8 cellular contexts compared by ENCODE assay signal in genomic region chr1:166910396-166910994, GRCh38. TPM values are rescaled to one million over a fixed set of nuclear protein-coding genes. Genes with fewer than 3 reads are reported as not detected.
DNase-seq lines count a peak whose midpoint lies in the region; ATAC-seq and TF ChIP-seq lines count a peak whose summit lies in the region.

No MANE protein-coding gene starts in this region.

- 0% methylated on average over 1 of the region's 1 CpG for WGBS in transverse colon (ENCODE audit: low coverage in 1 of 2), 2 donors

- no peak overlapping the region for H3K4me2 ChIP-seq in GM23338

- peak; percentile 97 for ATAC-seq in GM23338
- ATAC-seq in activated T-cell treated with anti-CD3 and anti-CD28 coated beads, Interleukin-2, amount 50 U/mL, for 4 hours = peak; percentile 98 to 99

- no peak for TF ChIP-seq EP300 in transverse colon (IDR thresholded peaks at IDR 0.05; ENCODE audit: low read depth)

- H3K36me3 Mint-ChIP-seq in GM23338 (ENCODE audit: low read depth) = peaks cover 22% of the 10 kb centered on the region; the same call in 2 of the 3 replicates
- no peaks in the 10 kb centered on the region for H3K36me3 Mint-ChIP-seq in activated T-cell treated with anti-CD3 and anti-CD28 coated beads, Interleukin-2, amount 50 U/mL, for 4 hours (ENCODE audit: insufficient read depth)

- no peaks in the 10 kb centered on the region for H3K27me3 ChIP-seq in GM23338 (ENCODE audit: insufficient read depth)
- no peaks in the 10 kb centered on the region for H3K27me3 ChIP-seq in Peyer's patch
- no peaks in the 10 kb centered on the region for H3K27me3 ChIP-seq in transverse colon

- peak; percentile 74 for DNase-seq in ELF-1 (ENCODE audit: low read depth, low spot score)
- DNase-seq in GM23338 (ENCODE audit: low spot score) = peak; percentile 89
- DNase-seq in LHCN-M2 (ENCODE audit: low read depth) = peak; percentile 77
- peak in 2 of 3 donors; percentile 69 to 93 for DNase-seq in Peyer's patch
- DNase-seq in activated T-cell treated with anti-CD3 and anti-CD28 coated beads, Interleukin-2, amount 50 U/mL, for 4 hours = peak; percentile 68
- peak; percentile 63 for DNase-seq in fibroblast of peridontal ligament (ENCODE audit: extremely low read depth)
- DNase-seq in non-pigmented ciliary epithelial cell (ENCODE audit: low read depth) = peak; percentile 90
- peak; percentile 85 for DNase-seq in transverse colon

- H3K27me3 Mint-ChIP-seq in GM23338 (ENCODE audit: insufficient read depth, low read depth, poor library complexity) = peaks cover 3% of the 10 kb centered on the region
- H3K27me3 Mint-ChIP-seq in activated T-cell treated with anti-CD3 and anti-CD28 coated beads, Interleukin-2, amount 50 U/mL, for 4 hours (ENCODE audit: low read depth) = no peaks in the 10 kb centered on the region

- H3K4me1 ChIP-seq in GM23338 (ENCODE audit: insufficient read depth) = no peaks in the 10 kb centered on the region
- no peaks in the 10 kb centered on the region for H3K4me1 ChIP-seq in Peyer's patch
- H3K4me1 ChIP-seq in transverse colon = peaks cover 0 to 4% (median 0%) of the 10 kb centered on the region in 4 donors

- no peak overlapping the region for H3K27ac ChIP-seq in GM23338 (ENCODE audit: low read depth)
- H3K27ac ChIP-seq in Peyer's patch = no peak overlapping the region
- no peak overlapping the region for H3K27ac ChIP-seq in transverse colon

- H3K4me1 Mint-ChIP-seq in GM23338 = no peaks in the 10 kb centered on the region
- peaks cover 6% of the 10 kb centered on the region for H3K4me1 Mint-ChIP-seq in activated T-cell treated with anti-CD3 and anti-CD28 coated beads, Interleukin-2, amount 50 U/mL, for 4 hours (ENCODE audit: low read depth)

- H3K4me3 ChIP-seq in GM23338 (no peak overlapping the region), Peyer's patch (no peak overlapping the region), transverse colon (no peak overlapping the region)

- H3K9me3 ChIP-seq in Peyer's patch (no peaks in the 10 kb centered on the region), transverse colon (no peaks in the 10 kb centered on the region)

- H3K9me3 Mint-ChIP-seq in GM23338 = peaks cover 22% of the 10 kb centered on the region
- no peaks in the 10 kb centered on the region for H3K9me3 Mint-ChIP-seq in activated T-cell treated with anti-CD3 and anti-CD28 coated beads, Interleukin-2, amount 50 U/mL, for 4 hours

- no peak for TF ChIP-seq POLR2A in Peyer's patch (IDR thresholded peaks at IDR 0.05)
- TF ChIP-seq POLR2A in transverse colon (IDR thresholded peaks at IDR 0.05) = no peak

- H3F3A ChIP-seq in GM23338 (replicated peaks; ENCODE audit: low read depth) = no peaks in the 10 kb centered on the region

- in situ Hi-C loops in transverse colon (cut with MboI; ENCODE audit: low pct_ligation_motif_present in 1 of 4, low pct_unique_long_range_greater_than_20kb in 1 of 4, low sequenced_read_pairs in 3 of 4) = loop anchor here in 2 of 4 donors (5.0 to 10.0 kb wide), 2 partner anchors 152 to 534 kb away; no protein-coding TSS in a partner anchor

- H4K20me1 ChIP-seq in GM23338 (replicated peaks; ENCODE audit: insufficient read depth) = no peaks in the 10 kb centered on the region

- H3K4me3 Mint-ChIP-seq in GM23338 = no peak overlapping the region
- no peak overlapping the region for H3K4me3 Mint-ChIP-seq in activated T-cell treated with anti-CD3 and anti-CD28 coated beads, Interleukin-2, amount 50 U/mL, for 4 hours

- H3K27ac Mint-ChIP-seq in GM23338 = peak overlapping the region; percentile 62

- H3K9me2 ChIP-seq in GM23338 (ENCODE audit: insufficient read depth) = no peaks in the 10 kb centered on the region

- TF ChIP-seq CTCF in GM23338 (conservative IDR thresholded peaks at IDR 0.05; ENCODE audit: low read depth in 2 of 2) (peak; percentile 90 to 98), Peyer's patch (IDR thresholded peaks at IDR 0.05) (peak; percentile 38 to 95 (median 82)), transverse colon (IDR thresholded peaks at IDR 0.05) (peak; percentile 64 to 85 (median 70))

- H2AFZ ChIP-seq in GM23338 = no peak overlapping the region

- H3K79me2 ChIP-seq in GM23338 (replicated peaks; ENCODE audit: insufficient read depth) = no peaks in the 10 kb centered on the region

- 0 out of 2 replicates have a peak, but pooled peaks cover 3% of the 10 kb centered on the region for H3K36me3 ChIP-seq in GM23338 (ENCODE audit: insufficient read depth)
- H3K36me3 ChIP-seq in Peyer's patch = no peaks in the 10 kb centered on the region
- no peaks in the 10 kb centered on the region for H3K36me3 ChIP-seq in transverse colon

- intact Hi-C loops in transverse colon (cut with DNase I; ENCODE audit: low total_unique reads) = no loop called here

TF ChIP-seq in GM23338, 12 proteins besides CTCF, POLR2A, EP300 and RAD21 (continues in another document):
- no peak for TF ChIP-seq EZH2 (IDR thresholded peaks at IDR 0.05; ENCODE audit: low read depth, unreplicated experiment)
- TF ChIP-seq JUNB (IDR thresholded peaks at IDR 0.05; ENCODE audit: unreplicated experiment) = no peak
- TF ChIP-seq NANOG (IDR thresholded peaks at IDR 0.05; ENCODE audit: borderline replicate concordance) = no peak
- TF ChIP-seq REST (IDR thresholded peaks at IDR 0.05; ENCODE audit: unreplicated experiment) = no peak
- no peak for TF ChIP-seq ZNF331 (CRISPR knock-in tag; IDR thresholded peaks at IDR 0.05; ENCODE audit: low read depth)
- TF ChIP-seq STAT1 (IDR thresholded peaks at IDR 0.05; ENCODE audit: unreplicated experiment) = no peak

RNA-seq across cellular contexts. Expression of gene TADA1, which starts 34.4 kb away (rescaled TPM):
- total RNA-seq in GM23338 (2014; rRNA removed; shearing (Covaris generic)) = 20.6 and 21.8 TPM in 2 replicates
- polyA plus RNA-seq in GM23338 (2016; fragmentation: Nextera tagmentation; extraction: Ambion mirVana) = 17.8 and 22.0 TPM in 2 replicates
- total RNA-seq in LHCN-M2 (2014; rRNA removed) (9.8 and 10.1 TPM in 2 replicates), Peyer's patch (10 to 100 TPM in 1 of 4 donors, 1 to 10 TPM in 3; 6.6 to 13.5 (median 8.4) TPM), transverse colon (10 to 100 TPM in 3 of 4 donors, 1 to 10 TPM in 1; 1.5 to 21.7 (median 12.0) TPM)
- polyA plus RNA-seq in LHCN-M2 (2012) = 2.6 TPM
- total RNA-seq in activated T-cell treated with anti-CD3 and anti-CD28 coated beads, Interleukin-2, amount 50 U/mL, for 4 hours = 10 to 100 TPM; 19.3 to 20.2 (median 19.7) TPM
